Comparison of ENCODE assay signal across 1 cellular context in the genomic region with DNA sequence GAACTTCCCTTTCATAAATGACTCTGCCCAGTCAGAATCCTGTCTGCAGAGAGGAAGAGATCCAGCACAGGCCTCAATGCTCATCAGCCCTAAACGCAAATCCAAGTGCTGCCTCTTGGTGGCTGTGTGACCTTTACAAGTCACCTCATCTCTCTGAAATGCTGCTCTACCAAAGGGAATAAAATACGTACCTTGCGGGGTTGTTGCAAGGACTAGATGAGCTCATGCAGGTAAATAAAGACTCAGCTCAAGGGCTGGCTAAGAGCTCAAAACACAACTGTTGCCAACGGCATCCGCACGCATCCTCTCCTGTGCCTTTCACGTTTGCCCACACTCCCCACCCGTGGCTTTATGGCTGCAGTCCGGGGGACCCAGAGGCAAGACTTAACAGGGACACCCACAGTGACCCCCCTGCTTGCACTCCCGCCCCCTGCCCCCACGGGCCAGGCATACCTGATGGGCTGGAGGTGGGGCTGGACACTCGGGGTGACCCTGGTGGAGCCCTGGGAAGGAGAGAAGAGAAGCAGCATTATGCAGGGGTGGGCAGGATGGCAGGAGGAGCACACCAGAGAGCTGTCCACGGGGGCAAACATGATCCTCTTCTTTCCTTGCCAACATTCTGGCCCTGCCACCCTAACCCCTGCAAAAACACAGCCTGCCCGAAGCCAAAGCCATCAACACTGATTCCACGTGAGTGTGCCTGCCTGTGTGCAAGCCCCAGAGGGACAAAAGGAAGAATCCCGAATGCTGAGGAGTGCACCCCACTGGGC.
TF ChIP-seq lines count a peak whose summit lies in the region.

No MANE protein-coding gene starts in this region.

TF ChIP-seq in H1, 55 proteins besides CTCF, POLR2A, EP300 and RAD21 (continued from another document):
- TF ChIP-seq, protein P1, sequence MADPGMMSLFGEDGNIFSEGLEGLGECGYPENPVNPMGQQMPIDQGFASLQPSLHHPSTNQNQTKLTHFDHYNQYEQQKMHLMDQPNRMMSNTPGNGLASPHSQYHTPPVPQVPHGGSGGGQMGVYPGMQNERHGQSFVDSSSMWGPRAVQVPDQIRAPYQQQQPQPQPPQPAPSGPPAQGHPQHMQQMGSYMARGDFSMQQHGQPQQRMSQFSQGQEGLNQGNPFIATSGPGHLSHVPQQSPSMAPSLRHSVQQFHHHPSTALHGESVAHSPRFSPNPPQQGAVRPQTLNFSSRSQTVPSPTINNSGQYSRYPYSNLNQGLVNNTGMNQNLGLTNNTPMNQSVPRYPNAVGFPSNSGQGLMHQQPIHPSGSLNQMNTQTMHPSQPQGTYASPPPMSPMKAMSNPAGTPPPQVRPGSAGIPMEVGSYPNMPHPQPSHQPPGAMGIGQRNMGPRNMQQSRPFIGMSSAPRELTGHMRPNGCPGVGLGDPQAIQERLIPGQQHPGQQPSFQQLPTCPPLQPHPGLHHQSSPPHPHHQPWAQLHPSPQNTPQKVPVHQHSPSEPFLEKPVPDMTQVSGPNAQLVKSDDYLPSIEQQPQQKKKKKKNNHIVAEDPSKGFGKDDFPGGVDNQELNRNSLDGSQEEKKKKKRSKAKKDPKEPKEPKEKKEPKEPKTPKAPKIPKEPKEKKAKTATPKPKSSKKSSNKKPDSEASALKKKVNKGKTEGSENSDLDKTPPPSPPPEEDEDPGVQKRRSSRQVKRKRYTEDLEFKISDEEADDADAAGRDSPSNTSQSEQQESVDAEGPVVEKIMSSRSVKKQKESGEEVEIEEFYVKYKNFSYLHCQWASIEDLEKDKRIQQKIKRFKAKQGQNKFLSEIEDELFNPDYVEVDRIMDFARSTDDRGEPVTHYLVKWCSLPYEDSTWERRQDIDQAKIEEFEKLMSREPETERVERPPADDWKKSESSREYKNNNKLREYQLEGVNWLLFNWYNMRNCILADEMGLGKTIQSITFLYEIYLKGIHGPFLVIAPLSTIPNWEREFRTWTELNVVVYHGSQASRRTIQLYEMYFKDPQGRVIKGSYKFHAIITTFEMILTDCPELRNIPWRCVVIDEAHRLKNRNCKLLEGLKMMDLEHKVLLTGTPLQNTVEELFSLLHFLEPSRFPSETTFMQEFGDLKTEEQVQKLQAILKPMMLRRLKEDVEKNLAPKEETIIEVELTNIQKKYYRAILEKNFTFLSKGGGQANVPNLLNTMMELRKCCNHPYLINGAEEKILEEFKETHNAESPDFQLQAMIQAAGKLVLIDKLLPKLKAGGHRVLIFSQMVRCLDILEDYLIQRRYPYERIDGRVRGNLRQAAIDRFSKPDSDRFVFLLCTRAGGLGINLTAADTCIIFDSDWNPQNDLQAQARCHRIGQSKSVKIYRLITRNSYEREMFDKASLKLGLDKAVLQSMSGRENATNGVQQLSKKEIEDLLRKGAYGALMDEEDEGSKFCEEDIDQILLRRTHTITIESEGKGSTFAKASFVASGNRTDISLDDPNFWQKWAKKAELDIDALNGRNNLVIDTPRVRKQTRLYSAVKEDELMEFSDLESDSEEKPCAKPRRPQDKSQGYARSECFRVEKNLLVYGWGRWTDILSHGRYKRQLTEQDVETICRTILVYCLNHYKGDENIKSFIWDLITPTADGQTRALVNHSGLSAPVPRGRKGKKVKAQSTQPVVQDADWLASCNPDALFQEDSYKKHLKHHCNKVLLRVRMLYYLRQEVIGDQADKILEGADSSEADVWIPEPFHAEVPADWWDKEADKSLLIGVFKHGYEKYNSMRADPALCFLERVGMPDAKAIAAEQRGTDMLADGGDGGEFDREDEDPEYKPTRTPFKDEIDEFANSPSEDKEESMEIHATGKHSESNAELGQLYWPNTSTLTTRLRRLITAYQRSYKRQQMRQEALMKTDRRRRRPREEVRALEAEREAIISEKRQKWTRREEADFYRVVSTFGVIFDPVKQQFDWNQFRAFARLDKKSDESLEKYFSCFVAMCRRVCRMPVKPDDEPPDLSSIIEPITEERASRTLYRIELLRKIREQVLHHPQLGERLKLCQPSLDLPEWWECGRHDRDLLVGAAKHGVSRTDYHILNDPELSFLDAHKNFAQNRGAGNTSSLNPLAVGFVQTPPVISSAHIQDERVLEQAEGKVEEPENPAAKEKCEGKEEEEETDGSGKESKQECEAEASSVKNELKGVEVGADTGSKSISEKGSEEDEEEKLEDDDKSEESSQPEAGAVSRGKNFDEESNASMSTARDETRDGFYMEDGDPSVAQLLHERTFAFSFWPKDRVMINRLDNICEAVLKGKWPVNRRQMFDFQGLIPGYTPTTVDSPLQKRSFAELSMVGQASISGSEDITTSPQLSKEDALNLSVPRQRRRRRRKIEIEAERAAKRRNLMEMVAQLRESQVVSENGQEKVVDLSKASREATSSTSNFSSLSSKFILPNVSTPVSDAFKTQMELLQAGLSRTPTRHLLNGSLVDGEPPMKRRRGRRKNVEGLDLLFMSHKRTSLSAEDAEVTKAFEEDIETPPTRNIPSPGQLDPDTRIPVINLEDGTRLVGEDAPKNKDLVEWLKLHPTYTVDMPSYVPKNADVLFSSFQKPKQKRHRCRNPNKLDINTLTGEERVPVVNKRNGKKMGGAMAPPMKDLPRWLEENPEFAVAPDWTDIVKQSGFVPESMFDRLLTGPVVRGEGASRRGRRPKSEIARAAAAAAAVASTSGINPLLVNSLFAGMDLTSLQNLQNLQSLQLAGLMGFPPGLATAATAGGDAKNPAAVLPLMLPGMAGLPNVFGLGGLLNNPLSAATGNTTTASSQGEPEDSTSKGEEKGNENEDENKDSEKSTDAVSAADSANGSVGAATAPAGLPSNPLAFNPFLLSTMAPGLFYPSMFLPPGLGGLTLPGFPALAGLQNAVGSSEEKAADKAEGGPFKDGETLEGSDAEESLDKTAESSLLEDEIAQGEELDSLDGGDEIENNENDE (IDR thresholded peaks at IDR 0.05; ENCODE audit: insufficient replicate concordance, low read length) = no peak
- TF ChIP-seq TAF1 (IDR thresholded peaks at IDR 0.05; ENCODE audit: low read depth, low read length) (no peak), GABPA (IDR thresholded peaks at IDR 0.05; ENCODE audit: borderline replicate concordance, insufficient read depth, low read length) (no peak), POU5F1 (IDR thresholded peaks at IDR 0.05; ENCODE audit: low read depth, low read length) (no peak)
- TF ChIP-seq, protein P2, sequence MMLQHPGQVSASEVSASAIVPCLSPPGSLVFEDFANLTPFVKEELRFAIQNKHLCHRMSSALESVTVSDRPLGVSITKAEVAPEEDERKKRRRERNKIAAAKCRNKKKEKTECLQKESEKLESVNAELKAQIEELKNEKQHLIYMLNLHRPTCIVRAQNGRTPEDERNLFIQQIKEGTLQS (IDR thresholded peaks at IDR 0.05; ENCODE audit: insufficient read depth, low read depth, low read length) = no peak
TF ChIP-seq in H1: peak in this region for 0.
